In the genomic region with DNA sequence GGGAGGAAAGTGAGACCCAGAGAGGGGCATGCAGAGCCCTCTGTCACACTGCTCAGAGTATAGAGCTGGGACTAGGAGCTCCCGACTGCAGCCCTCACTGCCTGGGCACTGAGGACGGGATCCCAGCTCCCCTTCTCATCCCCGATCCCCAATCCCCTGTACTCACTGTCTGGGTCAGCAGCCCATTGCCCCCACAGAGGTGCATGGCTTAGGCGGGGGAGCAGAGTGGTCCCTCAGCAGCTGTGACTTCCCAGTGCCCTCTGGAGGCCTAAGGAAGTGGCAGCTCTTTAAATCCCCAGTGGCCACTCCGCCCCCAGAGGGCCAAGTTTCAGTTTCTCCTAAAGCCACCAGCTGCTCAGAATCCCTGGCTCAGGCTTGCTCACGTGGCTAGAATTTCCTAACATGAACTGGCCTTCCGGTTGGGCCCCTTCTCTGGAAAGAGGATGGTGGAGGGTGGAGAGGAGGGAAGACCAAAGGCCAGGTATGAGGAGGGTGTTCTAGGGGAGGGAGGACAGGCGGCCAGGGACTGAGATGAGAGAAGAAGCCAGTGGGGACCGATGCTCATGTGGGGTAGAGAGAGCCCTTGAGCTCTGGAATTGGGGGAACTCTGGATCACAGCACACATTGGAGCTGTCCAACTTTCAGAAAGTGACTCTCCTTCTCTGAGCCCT, we compare ENCODE assay signal across 1 cellular context.
TF ChIP-seq lines count a peak whose summit lies in the region.

A gene with protein sequence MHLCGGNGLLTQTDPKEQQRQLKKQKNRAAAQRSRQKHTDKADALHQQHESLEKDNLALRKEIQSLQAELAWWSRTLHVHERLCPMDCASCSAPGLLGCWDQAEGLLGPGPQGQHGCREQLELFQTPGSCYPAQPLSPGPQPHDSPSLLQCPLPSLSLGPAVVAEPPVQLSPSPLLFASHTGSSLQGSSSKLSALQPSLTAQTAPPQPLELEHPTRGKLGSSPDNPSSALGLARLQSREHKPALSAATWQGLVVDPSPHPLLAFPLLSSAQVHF (minus strand): TSS at position 262 of the 671 bp plus-strand sequence. CDS start 57 bp downstream, at position 205.

TF ChIP-seq in K562, 482 proteins besides CTCF, POLR2A, EP300 and RAD21 (continued from another document and continues in another):
- TF ChIP-seq, protein P1, sequence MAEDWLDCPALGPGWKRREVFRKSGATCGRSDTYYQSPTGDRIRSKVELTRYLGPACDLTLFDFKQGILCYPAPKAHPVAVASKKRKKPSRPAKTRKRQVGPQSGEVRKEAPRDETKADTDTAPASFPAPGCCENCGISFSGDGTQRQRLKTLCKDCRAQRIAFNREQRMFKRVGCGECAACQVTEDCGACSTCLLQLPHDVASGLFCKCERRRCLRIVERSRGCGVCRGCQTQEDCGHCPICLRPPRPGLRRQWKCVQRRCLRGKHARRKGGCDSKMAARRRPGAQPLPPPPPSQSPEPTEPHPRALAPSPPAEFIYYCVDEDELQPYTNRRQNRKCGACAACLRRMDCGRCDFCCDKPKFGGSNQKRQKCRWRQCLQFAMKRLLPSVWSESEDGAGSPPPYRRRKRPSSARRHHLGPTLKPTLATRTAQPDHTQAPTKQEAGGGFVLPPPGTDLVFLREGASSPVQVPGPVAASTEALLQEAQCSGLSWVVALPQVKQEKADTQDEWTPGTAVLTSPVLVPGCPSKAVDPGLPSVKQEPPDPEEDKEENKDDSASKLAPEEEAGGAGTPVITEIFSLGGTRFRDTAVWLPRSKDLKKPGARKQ (CRISPR knock-in tag; IDR thresholded peaks at IDR 0.05) = no peak
- no peak for TF ChIP-seq HDAC6 (IDR thresholded peaks at IDR 0.05; ENCODE audit: low read depth, low read length)
- TF ChIP-seq FOS (IDR thresholded peaks at IDR 0.05; ENCODE audit: extremely low read depth, insufficient read length) = no peak
- TF ChIP-seq NR2C1 (IDR thresholded peaks at IDR 0.05) = no peak
- TF ChIP-seq NR2C1 (tag; IDR thresholded peaks at IDR 0.05) = peak; percentile 46
- no peak for TF ChIP-seq SAFB (IDR thresholded peaks at IDR 0.05; ENCODE audit: borderline replicate concordance, low read depth, low read length)
- TF ChIP-seq, protein P2, sequence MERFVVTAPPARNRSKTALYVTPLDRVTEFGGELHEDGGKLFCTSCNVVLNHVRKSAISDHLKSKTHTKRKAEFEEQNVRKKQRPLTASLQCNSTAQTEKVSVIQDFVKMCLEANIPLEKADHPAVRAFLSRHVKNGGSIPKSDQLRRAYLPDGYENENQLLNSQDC (CRISPR knock-in tag; IDR thresholded peaks at IDR 0.05) = no peak
- TF ChIP-seq, protein P3, sequence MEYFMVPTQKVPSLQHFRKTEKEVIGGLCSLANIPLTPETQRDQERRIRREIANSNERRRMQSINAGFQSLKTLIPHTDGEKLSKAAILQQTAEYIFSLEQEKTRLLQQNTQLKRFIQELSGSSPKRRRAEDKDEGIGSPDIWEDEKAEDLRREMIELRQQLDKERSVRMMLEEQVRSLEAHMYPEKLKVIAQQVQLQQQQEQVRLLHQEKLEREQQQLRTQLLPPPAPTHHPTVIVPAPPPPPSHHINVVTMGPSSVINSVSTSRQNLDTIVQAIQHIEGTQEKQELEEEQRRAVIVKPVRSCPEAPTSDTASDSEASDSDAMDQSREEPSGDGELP (CRISPR knock-in tag; IDR thresholded peaks at IDR 0.05; ENCODE audit: borderline replicate concordance) = peak; percentile 99
- TF ChIP-seq YBX1 (IDR thresholded peaks at IDR 0.05) = no peak
- TF ChIP-seq RBM15 (IDR thresholded peaks at IDR 0.05; ENCODE audit: insufficient read depth, low read length) = no peak
- no peak for TF ChIP-seq SMAD3 (CRISPR knock-in tag; conservative IDR thresholded peaks at IDR 0.05)
- TF ChIP-seq NFYB (IDR thresholded peaks at IDR 0.05; ENCODE audit: extremely low read depth, insufficient read length) = no peak
- no peak; the same call in 1 of the 2 replicates for TF ChIP-seq ELF2 (CRISPR knock-in tag; IDR thresholded peaks at IDR 0.05)
- no peak for TF ChIP-seq RNF2 (IDR thresholded peaks at IDR 0.05)
- peak; percentile 18; the same call in 1 of the 2 replicates for TF ChIP-seq NBN (IDR thresholded peaks at IDR 0.05; ENCODE audit: low read depth)
- no peak for TF ChIP-seq SREBF1 (IDR thresholded peaks at IDR 0.05; ENCODE audit: borderline replicate concordance, low read depth, low read length)
- TF ChIP-seq BRCA1 (IDR thresholded peaks at IDR 0.05) = no peak
- TF ChIP-seq BRCA1 (CRISPR knock-in tag; IDR thresholded peaks at IDR 0.05) = no peak
- no peak for TF ChIP-seq IFI16 (CRISPR knock-in tag; IDR thresholded peaks at IDR 0.05)
- peak; percentile 74 for TF ChIP-seq RBFOX2 (IDR thresholded peaks at IDR 0.05; ENCODE audit: low read depth, low read length)
- peak; percentile 27; the same call in 1 of the 2 replicates for TF ChIP-seq TCF3 (CRISPR knock-in tag; IDR thresholded peaks at IDR 0.05)
- TF ChIP-seq, protein P4, sequence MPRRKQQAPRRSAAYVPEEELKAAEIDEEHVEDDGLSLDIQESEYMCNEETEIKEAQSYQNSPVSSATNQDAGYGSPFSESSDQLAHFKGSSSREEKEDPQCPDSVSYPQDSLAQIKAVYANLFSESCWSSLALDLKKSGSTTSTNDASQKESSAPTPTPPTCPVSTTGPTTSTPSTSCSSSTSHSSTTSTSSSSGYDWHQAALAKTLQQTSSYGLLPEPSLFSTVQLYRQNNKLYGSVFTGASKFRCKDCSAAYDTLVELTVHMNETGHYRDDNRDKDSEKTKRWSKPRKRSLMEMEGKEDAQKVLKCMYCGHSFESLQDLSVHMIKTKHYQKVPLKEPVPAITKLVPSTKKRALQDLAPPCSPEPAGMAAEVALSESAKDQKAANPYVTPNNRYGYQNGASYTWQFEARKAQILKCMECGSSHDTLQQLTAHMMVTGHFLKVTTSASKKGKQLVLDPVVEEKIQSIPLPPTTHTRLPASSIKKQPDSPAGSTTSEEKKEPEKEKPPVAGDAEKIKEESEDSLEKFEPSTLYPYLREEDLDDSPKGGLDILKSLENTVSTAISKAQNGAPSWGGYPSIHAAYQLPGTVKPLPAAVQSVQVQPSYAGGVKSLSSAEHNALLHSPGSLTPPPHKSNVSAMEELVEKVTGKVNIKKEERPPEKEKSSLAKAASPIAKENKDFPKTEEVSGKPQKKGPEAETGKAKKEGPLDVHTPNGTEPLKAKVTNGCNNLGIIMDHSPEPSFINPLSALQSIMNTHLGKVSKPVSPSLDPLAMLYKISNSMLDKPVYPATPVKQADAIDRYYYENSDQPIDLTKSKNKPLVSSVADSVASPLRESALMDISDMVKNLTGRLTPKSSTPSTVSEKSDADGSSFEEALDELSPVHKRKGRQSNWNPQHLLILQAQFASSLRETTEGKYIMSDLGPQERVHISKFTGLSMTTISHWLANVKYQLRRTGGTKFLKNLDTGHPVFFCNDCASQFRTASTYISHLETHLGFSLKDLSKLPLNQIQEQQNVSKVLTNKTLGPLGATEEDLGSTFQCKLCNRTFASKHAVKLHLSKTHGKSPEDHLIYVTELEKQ (CRISPR knock-in tag; IDR thresholded peaks at IDR 0.05) = no peak
- TF ChIP-seq NFATC3 (IDR thresholded peaks at IDR 0.05) = no peak
- peak; percentile 61; the same call in 1 of the 2 replicates for TF ChIP-seq DIDO1 (tag; IDR thresholded peaks at IDR 0.05; ENCODE audit: low read depth)
- TF ChIP-seq, protein P5, sequence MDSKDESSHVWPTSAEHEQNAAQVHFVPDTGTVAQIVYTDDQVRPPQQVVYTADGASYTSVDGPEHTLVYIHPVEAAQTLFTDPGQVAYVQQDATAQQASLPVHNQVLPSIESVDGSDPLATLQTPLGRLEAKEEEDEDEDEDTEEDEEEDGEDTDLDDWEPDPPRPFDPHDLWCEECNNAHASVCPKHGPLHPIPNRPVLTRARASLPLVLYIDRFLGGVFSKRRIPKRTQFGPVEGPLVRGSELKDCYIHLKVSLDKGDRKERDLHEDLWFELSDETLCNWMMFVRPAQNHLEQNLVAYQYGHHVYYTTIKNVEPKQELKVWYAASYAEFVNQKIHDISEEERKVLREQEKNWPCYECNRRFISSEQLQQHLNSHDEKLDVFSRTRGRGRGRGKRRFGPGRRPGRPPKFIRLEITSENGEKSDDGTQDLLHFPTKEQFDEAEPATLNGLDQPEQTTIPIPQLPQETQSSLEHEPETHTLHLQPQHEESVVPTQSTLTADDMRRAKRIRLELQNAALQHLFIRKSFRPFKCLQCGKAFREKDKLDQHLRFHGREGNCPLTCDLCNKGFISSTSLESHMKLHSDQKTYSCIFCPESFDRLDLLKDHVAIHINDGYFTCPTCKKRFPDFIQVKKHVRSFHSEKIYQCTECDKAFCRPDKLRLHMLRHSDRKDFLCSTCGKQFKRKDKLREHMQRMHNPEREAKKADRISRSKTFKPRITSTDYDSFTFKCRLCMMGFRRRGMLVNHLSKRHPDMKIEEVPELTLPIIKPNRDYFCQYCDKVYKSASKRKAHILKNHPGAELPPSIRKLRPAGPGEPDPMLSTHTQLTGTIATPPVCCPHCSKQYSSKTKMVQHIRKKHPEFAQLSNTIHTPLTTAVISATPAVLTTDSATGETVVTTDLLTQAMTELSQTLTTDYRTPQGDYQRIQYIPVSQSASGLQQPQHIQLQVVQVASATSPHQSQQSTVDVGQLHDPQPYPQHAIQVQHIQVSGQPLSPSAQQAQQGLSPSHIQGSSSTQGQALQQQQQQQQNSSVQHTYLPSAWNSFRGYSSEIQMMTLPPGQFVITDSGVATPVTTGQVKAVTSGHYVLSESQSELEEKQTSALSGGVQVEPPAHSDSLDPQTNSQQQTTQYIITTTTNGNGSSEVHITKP (IDR thresholded peaks at IDR 0.05; ENCODE audit: partially characterized antibody) = peak; percentile 77
- no peak for TF ChIP-seq ZNF41 (CRISPR knock-in tag; conservative IDR thresholded peaks at IDR 0.05)
- TF ChIP-seq KAT7 (CRISPR knock-in tag; IDR thresholded peaks at IDR 0.05; ENCODE audit: borderline replicate concordance) = peak; percentile 36; the same call in 1 of the 2 replicates
- TF ChIP-seq SNIP1 (IDR thresholded peaks at IDR 0.05; ENCODE audit: low read depth) = no peak
- 0 out of 2 replicates have a peak, but pooled peaks have one; percentile 32 for TF ChIP-seq ZNF431 (CRISPR knock-in tag; IDR thresholded peaks at IDR 0.05)
- TF ChIP-seq, protein P6, sequence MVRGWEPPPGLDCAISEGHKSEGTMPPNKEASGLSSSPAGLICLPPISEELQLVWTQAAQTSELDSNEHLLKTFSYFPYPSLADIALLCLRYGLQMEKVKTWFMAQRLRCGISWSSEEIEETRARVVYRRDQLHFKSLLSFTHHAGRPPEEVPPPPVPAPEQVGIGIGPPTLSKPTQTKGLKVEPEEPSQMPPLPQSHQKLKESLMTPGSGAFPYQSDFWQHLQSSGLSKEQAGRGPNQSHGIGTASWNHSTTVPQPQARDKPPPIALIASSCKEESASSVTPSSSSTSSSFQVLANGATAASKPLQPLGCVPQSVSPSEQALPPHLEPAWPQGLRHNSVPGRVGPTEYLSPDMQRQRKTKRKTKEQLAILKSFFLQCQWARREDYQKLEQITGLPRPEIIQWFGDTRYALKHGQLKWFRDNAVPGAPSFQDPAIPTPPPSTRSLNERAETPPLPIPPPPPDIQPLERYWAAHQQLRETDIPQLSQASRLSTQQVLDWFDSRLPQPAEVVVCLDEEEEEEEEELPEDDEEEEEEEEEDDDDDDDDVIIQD (CRISPR knock-in tag; IDR thresholded peaks at IDR 0.05) = no peak
- no peak for TF ChIP-seq HMG20B (CRISPR knock-in tag; IDR thresholded peaks at IDR 0.05)
- no peak for TF ChIP-seq GATA2 (CRISPR knock-in tag; IDR thresholded peaks at IDR 0.05)
- TF ChIP-seq, protein P7, sequence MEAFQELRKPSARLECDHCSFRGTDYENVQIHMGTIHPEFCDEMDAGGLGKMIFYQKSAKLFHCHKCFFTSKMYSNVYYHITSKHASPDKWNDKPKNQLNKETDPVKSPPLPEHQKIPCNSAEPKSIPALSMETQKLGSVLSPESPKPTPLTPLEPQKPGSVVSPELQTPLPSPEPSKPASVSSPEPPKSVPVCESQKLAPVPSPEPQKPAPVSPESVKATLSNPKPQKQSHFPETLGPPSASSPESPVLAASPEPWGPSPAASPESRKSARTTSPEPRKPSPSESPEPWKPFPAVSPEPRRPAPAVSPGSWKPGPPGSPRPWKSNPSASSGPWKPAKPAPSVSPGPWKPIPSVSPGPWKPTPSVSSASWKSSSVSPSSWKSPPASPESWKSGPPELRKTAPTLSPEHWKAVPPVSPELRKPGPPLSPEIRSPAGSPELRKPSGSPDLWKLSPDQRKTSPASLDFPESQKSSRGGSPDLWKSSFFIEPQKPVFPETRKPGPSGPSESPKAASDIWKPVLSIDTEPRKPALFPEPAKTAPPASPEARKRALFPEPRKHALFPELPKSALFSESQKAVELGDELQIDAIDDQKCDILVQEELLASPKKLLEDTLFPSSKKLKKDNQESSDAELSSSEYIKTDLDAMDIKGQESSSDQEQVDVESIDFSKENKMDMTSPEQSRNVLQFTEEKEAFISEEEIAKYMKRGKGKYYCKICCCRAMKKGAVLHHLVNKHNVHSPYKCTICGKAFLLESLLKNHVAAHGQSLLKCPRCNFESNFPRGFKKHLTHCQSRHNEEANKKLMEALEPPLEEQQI (IDR thresholded peaks at IDR 0.05) = no peak
- TF ChIP-seq, protein P8, sequence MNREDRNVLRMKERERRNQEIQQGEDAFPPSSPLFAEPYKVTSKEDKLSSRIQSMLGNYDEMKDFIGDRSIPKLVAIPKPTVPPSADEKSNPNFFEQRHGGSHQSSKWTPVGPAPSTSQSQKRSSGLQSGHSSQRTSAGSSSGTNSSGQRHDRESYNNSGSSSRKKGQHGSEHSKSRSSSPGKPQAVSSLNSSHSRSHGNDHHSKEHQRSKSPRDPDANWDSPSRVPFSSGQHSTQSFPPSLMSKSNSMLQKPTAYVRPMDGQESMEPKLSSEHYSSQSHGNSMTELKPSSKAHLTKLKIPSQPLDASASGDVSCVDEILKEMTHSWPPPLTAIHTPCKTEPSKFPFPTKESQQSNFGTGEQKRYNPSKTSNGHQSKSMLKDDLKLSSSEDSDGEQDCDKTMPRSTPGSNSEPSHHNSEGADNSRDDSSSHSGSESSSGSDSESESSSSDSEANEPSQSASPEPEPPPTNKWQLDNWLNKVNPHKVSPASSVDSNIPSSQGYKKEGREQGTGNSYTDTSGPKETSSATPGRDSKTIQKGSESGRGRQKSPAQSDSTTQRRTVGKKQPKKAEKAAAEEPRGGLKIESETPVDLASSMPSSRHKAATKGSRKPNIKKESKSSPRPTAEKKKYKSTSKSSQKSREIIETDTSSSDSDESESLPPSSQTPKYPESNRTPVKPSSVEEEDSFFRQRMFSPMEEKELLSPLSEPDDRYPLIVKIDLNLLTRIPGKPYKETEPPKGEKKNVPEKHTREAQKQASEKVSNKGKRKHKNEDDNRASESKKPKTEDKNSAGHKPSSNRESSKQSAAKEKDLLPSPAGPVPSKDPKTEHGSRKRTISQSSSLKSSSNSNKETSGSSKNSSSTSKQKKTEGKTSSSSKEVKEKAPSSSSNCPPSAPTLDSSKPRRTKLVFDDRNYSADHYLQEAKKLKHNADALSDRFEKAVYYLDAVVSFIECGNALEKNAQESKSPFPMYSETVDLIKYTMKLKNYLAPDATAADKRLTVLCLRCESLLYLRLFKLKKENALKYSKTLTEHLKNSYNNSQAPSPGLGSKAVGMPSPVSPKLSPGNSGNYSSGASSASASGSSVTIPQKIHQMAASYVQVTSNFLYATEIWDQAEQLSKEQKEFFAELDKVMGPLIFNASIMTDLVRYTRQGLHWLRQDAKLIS (CRISPR knock-in tag; IDR thresholded peaks at IDR 0.05) = 0 out of 2 replicates have a peak, but pooled peaks have one; percentile 17
- TF ChIP-seq, protein P9, sequence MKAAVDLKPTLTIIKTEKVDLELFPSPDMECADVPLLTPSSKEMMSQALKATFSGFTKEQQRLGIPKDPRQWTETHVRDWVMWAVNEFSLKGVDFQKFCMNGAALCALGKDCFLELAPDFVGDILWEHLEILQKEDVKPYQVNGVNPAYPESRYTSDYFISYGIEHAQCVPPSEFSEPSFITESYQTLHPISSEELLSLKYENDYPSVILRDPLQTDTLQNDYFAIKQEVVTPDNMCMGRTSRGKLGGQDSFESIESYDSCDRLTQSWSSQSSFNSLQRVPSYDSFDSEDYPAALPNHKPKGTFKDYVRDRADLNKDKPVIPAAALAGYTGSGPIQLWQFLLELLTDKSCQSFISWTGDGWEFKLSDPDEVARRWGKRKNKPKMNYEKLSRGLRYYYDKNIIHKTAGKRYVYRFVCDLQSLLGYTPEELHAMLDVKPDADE (conservative IDR thresholded peaks at IDR 0.05; ENCODE audit: control insufficient read depth, low read depth, low read length) = 0 out of 2 replicates have a peak, but pooled peaks have one; percentile 14
